ENCODE assay signal across 10 cellular contexts in the genomic region with DNA sequence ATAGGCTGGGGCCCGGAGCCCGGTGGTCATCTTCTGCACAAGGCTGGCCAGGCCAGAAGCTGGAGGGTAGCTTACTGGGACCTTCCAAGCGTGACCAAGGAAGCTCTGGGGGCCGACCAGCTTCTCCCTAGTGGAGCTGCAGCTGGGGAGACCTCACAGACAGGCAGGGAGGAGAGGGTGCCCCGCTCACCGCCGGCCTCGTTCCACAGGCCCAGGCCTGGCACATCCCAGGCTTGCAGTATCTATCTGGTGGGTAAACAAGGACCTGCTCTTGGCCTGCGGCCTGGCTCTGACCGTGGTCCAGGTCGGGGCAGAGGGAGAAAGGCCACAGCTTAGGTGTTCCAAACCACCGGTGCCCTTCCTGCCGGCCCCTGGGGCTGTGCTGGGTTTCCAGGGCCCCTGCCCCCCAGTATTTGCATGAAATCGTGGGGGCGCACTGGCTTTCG. TPM values are rescaled to one million over a fixed set of nuclear protein-coding genes. Genes with fewer than 3 reads are reported as not detected.
A peak's percentile ranks its signal among the peaks of the same experiment; 100 is the strongest.
DNase-seq lines count a peak whose midpoint lies in the region; ATAC-seq and TF ChIP-seq lines count a peak whose summit lies in the region.
"Had no signal": no experiment of that assay in that cellular context is flagged by ENCODE, and none has a peak within 500 bp of the region (broad histone marks: within the 10 kb centered on the region; RNA-seq: fewer than 3 reads in every experiment).

No MANE protein-coding gene starts in this region.

- no peak for ATAC-seq in mucosa of descending colon

- peaks cover 27% of the 10 kb centered on the region for H3K4me1 ChIP-seq in mucosa of descending colon (ENCODE audit: low read depth)

- H3K27ac ChIP-seq in coronary artery: no peak overlapping the region

- no peaks in the 10 kb centered on the region for H3K9me3 ChIP-seq in mucosa of descending colon

- TF ChIP-seq CTCF in GM20000 (IDR thresholded peaks at IDR 0.05; ENCODE audit: extremely low read depth, missing control alignments) (no peak), coronary artery (IDR thresholded peaks at IDR 0.05) (no peak), mucosa of descending colon (IDR thresholded peaks at IDR 0.05) (no peak)

- H3K36me3 ChIP-seq in mucosa of descending colon (ENCODE audit: low read depth): no peaks in the 10 kb centered on the region

- H3K4me3 ChIP-seq in coronary artery (no peak overlapping the region), mucosa of descending colon (no peak overlapping the region)

- DNase-seq in 8988T (peak; percentile 81), GM20000 (ENCODE audit: low spot score) (peak; percentile 56), coronary artery (ENCODE audit: low spot score) (peak; percentile 70), mucosa of descending colon (peak in 2 of 3 donors; percentile 19 to 21), NCI-H446 treated with DMSO at 0.1 percent for 48 hours (lab: John Stamatoyannopoulos, UW) (no peak), COR-L47 (lab: John Stamatoyannopoulos, UW) (no peak)
- DNase-seq in stimulated activated CD4-positive, alpha-beta T cell treated with anti-CD3 and anti-CD28 coated beads, Interleukin-2, amount 100 ng/mL, for 24 hours: no peak
- no peak for DNase-seq in NK-92 treated with Interleukin-12 subunit alpha and Interleukin-12 subunit beta, amount 100 ng/mL, for 24 hours (lab: John Stamatoyannopoulos, UW)
- DNase-seq: DMS79, NCI-H187 had no signal

- intact Hi-C loops in mucosa of descending colon (cut with DNase I, micrococcal nuclease): no loop called here

RNA-seq across cellular contexts. Expression of a gene that starts 1.6 kb away (rescaled TPM):
- total RNA-seq in mucosa of descending colon: under 1 TPM; 0.26 to 0.44 (median 0.41) TPM

Comparison
In these comparisons a context has a peak if more than half of its experiments do, and no peak if none do; other contexts are left out.
1. DNase-seq: peak in 8988T (single experiment), GM20000 (single experiment), coronary artery (single experiment) and mucosa of descending colon (2 of 3); none in NCI-H446 treated with DMSO at 0.1 percent for 48 hours (single experiment), stimulated activated CD4-positive, alpha-beta T cell treated with anti-CD3 and anti-CD28 coated beads, Interleukin-2, amount 100 ng/mL, for 24 hours (0 of 2), COR-L47 (single experiment) and NK-92 treated with Interleukin-12 subunit alpha and Interleukin-12 subunit beta, amount 100 ng/mL, for 24 hours (single experiment).